8 cellular contexts compared by ENCODE assay signal in genomic region chr10:122461367-122461728, GRCh38. TPM values are rescaled to one million over a fixed set of nuclear protein-coding genes. Genes with fewer than 3 reads are reported as not detected.
DNase-seq lines count a peak whose midpoint lies in the region; ATAC-seq, FAIRE-seq and TF ChIP-seq lines count a peak whose summit lies in the region.

Gene HTRA1 (plus strand): TSS chr10:122461553. CDS start chr10:122461653, 100 bp downstream.

- ATAC-seq in left lung (peak; percentile 77), HG02678 (IDR thresholded peaks at IDR 0.05; ENCODE audit: unreplicated experiment) (no peak), GM18909 (IDR thresholded peaks at IDR 0.05; ENCODE audit: poor library complexity, unreplicated experiment) (no peak)
- peak; percentile 12 to 15 for ATAC-seq in stimulated activated naive B cell treated with anti-CD40 and anti-IgM and Interleukin-4, amounts not matched to agents 10 μg/mL and 1 μg/mL and 100 μg/mL, for 72 hours (replicated peaks)

- no peak for FAIRE-seq in D721Med (lab: Jason Lieb, UNC)

- H3K4me1 ChIP-seq in left lung, result peaks cover 6 to 21% of the 10 kb centered on the region in 2 donors

- peak within 1 kb of the TSS; percentile 27 to 41 for H3K27ac ChIP-seq in left lung

- intact Hi-C loops in left lung (cut with DNase I), result no loop called here

- H3K27me3 Mint-ChIP-seq in stimulated activated naive B cell treated with anti-CD40 and anti-IgM and Interleukin-4, amounts not matched to agents 10 μg/mL and 1 μg/mL and 100 μg/mL, for 72 hours, result peaks cover 67 to 71% of the 10 kb centered on the region in 2 donors

- TF ChIP-seq CTCF in D721Med (IDR thresholded peaks at IDR 0.05; ENCODE audit: insufficient read depth, missing control alignments), result no peak
- TF ChIP-seq CTCF in left lung (IDR thresholded peaks at IDR 0.05), result no peak

- H3K9me3 Mint-ChIP-seq in stimulated activated naive B cell treated with anti-CD40 and anti-IgM and Interleukin-4, amounts not matched to agents 10 μg/mL and 1 μg/mL and 100 μg/mL, for 72 hours, result no peaks in the 10 kb centered on the region

- peaks cover 9 to 11% of the 10 kb centered on the region in 2 donors for H3K4me1 Mint-ChIP-seq in stimulated activated naive B cell treated with anti-CD40 and anti-IgM and Interleukin-4, amounts not matched to agents 10 μg/mL and 1 μg/mL and 100 μg/mL, for 72 hours

- peaks cover 0 to 76% of the 10 kb centered on the region in 2 donors for H3K27me3 ChIP-seq in left lung

- peak; percentile 38 for DNase-seq in D721Med (ENCODE audit: insufficient read length, low spot score)
- DNase-seq in NCI-H526 treated with DMSO at 0.1 percent for 48 hours (lab: John Stamatoyannopoulos, UW), result peak; percentile 20
- peak; percentile 78 for DNase-seq in ecto neural progenitor cell (ENCODE audit: low spot score)
- DNase-seq in left lung, result peak; percentile 79 to 90
- no peak for DNase-seq in stimulated activated naive B cell treated with anti-CD40 and anti-IgM and Interleukin-4, amounts not matched to agents 10 μg/mL and 1 μg/mL and 100 μg/mL, for 72 hours
- DNase-seq in NCI-H187 (lab: John Stamatoyannopoulos, UW), result no peak

- H3K4me3 ChIP-seq in left lung, result peak within 1 kb of the TSS; percentile 55 to 65

- H3K36me3 ChIP-seq in left lung, result no peaks in the 10 kb centered on the region

- no peak within 1 kb of the TSS for H3K27ac Mint-ChIP-seq in stimulated activated naive B cell treated with anti-CD40 and anti-IgM and Interleukin-4, amounts not matched to agents 10 μg/mL and 1 μg/mL and 100 μg/mL, for 72 hours

- H3K9me3 ChIP-seq in left lung, result no peaks in the 10 kb centered on the region

- no peaks in the 10 kb centered on the region for H3K36me3 Mint-ChIP-seq in stimulated activated naive B cell treated with anti-CD40 and anti-IgM and Interleukin-4, amounts not matched to agents 10 μg/mL and 1 μg/mL and 100 μg/mL, for 72 hours

- H3K4me3 Mint-ChIP-seq in stimulated activated naive B cell treated with anti-CD40 and anti-IgM and Interleukin-4, amounts not matched to agents 10 μg/mL and 1 μg/mL and 100 μg/mL, for 72 hours, result peak within 1 kb of the TSS; percentile 77 to 79

RNA-seq across cellular contexts. Expression of gene HTRA1, which starts in this region (rescaled TPM):
- total RNA-seq in left lung, result 100 to 1,000 TPM in 1 of 2 donors, 10 to 100 TPM in 1; 80.5 to 124 TPM

Comparison
In these comparisons a context has a peak if more than half of its experiments do, and no peak if none do; other contexts are left out.
1. DNase-seq: peak in D721Med (single experiment), NCI-H526 treated with DMSO at 0.1 percent for 48 hours (single experiment), ecto neural progenitor cell (single experiment) and left lung (2 of 2); none in stimulated activated naive B cell treated with anti-CD40 and anti-IgM and Interleukin-4, amounts not matched to agents 10 μg/mL and 1 μg/mL and 100 μg/mL, for 72 hours (single experiment) and NCI-H187 (0 of 2).
2. ATAC-seq: peak in left lung (single experiment) and stimulated activated naive B cell treated with anti-CD40 and anti-IgM and Interleukin-4, amounts not matched to agents 10 μg/mL and 1 μg/mL and 100 μg/mL, for 72 hours (2 of 2); none in HG02678 (single experiment) and GM18909 (single experiment).